8 cellular contexts compared by ENCODE assay signal in genomic region chr1:7667625-7668218, GRCh38.
DNase-seq lines count a peak whose midpoint lies in the region; ATAC-seq and TF ChIP-seq lines count a peak whose summit lies in the region.

No MANE protein-coding gene starts in this region.

- peaks cover 0 to 11% of the 10 kb centered on the region in 2 donors for H3K4me1 ChIP-seq in right atrium auricular region

- no peaks in the 10 kb centered on the region for H3K36me3 ChIP-seq in right atrium auricular region

- peak; percentile 99 to 100 for TF ChIP-seq CTCF in right atrium auricular region (IDR thresholded peaks at IDR 0.05)

- no peaks in the 10 kb centered on the region for H3K9me3 ChIP-seq in right atrium auricular region

- DNase-seq in SHP77 (lab: John Stamatoyannopoulos, UW) (peak; percentile 63 to 75), SHP77 treated with DMSO at 0.1 percent for 48 hours (lab: John Stamatoyannopoulos, UW) (no peak), NCI-H1105 (lab: John Stamatoyannopoulos, UW) (peak; percentile 73), T-helper 22 cell (ENCODE audit: low read depth) (peak; percentile 57), anterior cingulate cortex (lab: John Stamatoyannopoulos, UW) (peak; percentile 25 to 99 (median 87)), right atrium auricular region (ENCODE audit: low spot score) (peak; percentile 94), retina (peak; percentile 95)

- no peak overlapping the region for H3K4me3 ChIP-seq in right atrium auricular region

- ATAC-seq in GM21723 (IDR thresholded peaks at IDR 0.05; ENCODE audit: unreplicated experiment), result no peak

- no peaks in the 10 kb centered on the region for H3K27me3 ChIP-seq in right atrium auricular region

- no peak overlapping the region for H3K27ac ChIP-seq in right atrium auricular region
